8 cellular contexts compared by ENCODE assay signal in genomic region chr10:21278491-21279216, GRCh38.
DNase-seq lines count a peak whose midpoint lies in the region; ATAC-seq and TF ChIP-seq lines count a peak whose summit lies in the region.

No MANE protein-coding gene starts in this region.

- no peak overlapping the region for H3K27ac ChIP-seq in CD8-positive, alpha-beta memory T cell (ENCODE audit: low read depth, low read length)

- H3K36me3 ChIP-seq in CD8-positive, alpha-beta memory T cell (ENCODE audit: insufficient read depth, low read length) = no peaks in the 10 kb centered on the region

- no peak overlapping the region for H3K4me3 ChIP-seq in CD8-positive, alpha-beta memory T cell (ENCODE audit: low read length)

- H3K9me3 Mint-ChIP-seq in CD8-positive, alpha-beta memory T cell = no peaks in the 10 kb centered on the region
- no peaks in the 10 kb centered on the region for H3K9me3 Mint-ChIP-seq in natural killer cell

- H3K4me3 Mint-ChIP-seq in CD8-positive, alpha-beta memory T cell = no peak overlapping the region
- H3K4me3 Mint-ChIP-seq in natural killer cell = no peak overlapping the region

- no peaks in the 10 kb centered on the region for H3K27me3 ChIP-seq in CD8-positive, alpha-beta memory T cell (ENCODE audit: insufficient read depth, low read length, poor library complexity, severe bottlenecking)

- H3K4me1 ChIP-seq in CD8-positive, alpha-beta memory T cell (ENCODE audit: insufficient read depth, low read length) = no peaks in the 10 kb centered on the region

- no peaks in the 10 kb centered on the region for H3K4me1 Mint-ChIP-seq in CD8-positive, alpha-beta memory T cell
- no peaks in the 10 kb centered on the region for H3K4me1 Mint-ChIP-seq in natural killer cell

- peak in 4 of 5 donors; percentile 12 to 61 (median 19) for DNase-seq in CD8-positive, alpha-beta memory T cell
- peak; percentile 90 to 91 for DNase-seq in NOMO-1 (lab: John Stamatoyannopoulos, UW; ENCODE audit: unreplicated experiment in 2 of 2)
- peak; percentile 3 for DNase-seq in activated CD8-positive, alpha-beta memory T cell treated with anti-CD3 and anti-CD28 coated beads, Interleukin-2, amount 50 U/mL, for 1 hour (ENCODE audit: extremely low read depth)
- DNase-seq in erythroblast (lab: John Stamatoyannopoulos, UW) = peak; percentile 83 to 89
- peak; percentile 28 for DNase-seq in natural killer cell
- peak; percentile 85 for DNase-seq in stimulated activated naive CD8-positive, alpha-beta T cell treated with anti-CD3 and anti-CD28 coated beads, Interleukin-15, Interleukin-2, amounts not matched to agents 100 U/mL and 50 U/mL, for 24 hours

- H3K27me3 Mint-ChIP-seq in CD8-positive, alpha-beta memory T cell = peaks cover 2 to 13% of the 10 kb centered on the region in 2 donors
- peaks cover 0 to 6% of the 10 kb centered on the region in 2 donors for H3K27me3 Mint-ChIP-seq in natural killer cell (ENCODE audit: low read depth in 2 of 2)

- TF ChIP-seq POLR2A in erythroblast (IDR thresholded peaks at IDR 0.05; ENCODE audit: low read length) = no peak

- ATAC-seq in GM19328 (IDR thresholded peaks at IDR 0.05; ENCODE audit: unreplicated experiment) (peak; percentile 92), HG03442 (IDR thresholded peaks at IDR 0.05; ENCODE audit: unreplicated experiment) (peak; percentile 89), natural killer cell (no peak)
- ATAC-seq in stimulated activated naive CD8-positive, alpha-beta T cell treated with anti-CD3 and anti-CD28 coated beads, Interleukin-15, Interleukin-2, amounts not matched to agents 100 U/mL and 50 U/mL, for 24 hours = peak; percentile 76

- POLR2A ChIA-PET in CD8-positive, alpha-beta memory T cell (lab: Charles Lee) = no interaction called here

- CTCF ChIA-PET in CD8-positive, alpha-beta memory T cell (lab: Charles Lee) = no interaction called here

- intact Hi-C loops in natural killer cell (cut with micrococcal nuclease) = no loop called here

- H3K36me3 Mint-ChIP-seq in CD8-positive, alpha-beta memory T cell = no peaks in the 10 kb centered on the region
- no peaks in the 10 kb centered on the region for H3K36me3 Mint-ChIP-seq in natural killer cell

- no peaks in the 10 kb centered on the region for H3K9me3 ChIP-seq in CD8-positive, alpha-beta memory T cell (ENCODE audit: low read length)

- TF ChIP-seq CTCF in natural killer cell (IDR thresholded peaks at IDR 0.05) = no peak

- H3K27ac Mint-ChIP-seq in CD8-positive, alpha-beta memory T cell = no peak overlapping the region
- H3K27ac Mint-ChIP-seq in natural killer cell = no peak overlapping the region

Comparison
In these comparisons a context has a peak if more than half of its experiments do, and no peak if none do; other contexts are left out.
1. DNase-seq: peak in every context shown above with its lines; median percentile 90 in NOMO-1; 86 in erythroblast; 85 in stimulated activated naive CD8-positive, alpha-beta T cell treated with anti-CD3 and anti-CD28 coated beads, Interleukin-15, Interleukin-2, amounts not matched to agents 100 U/mL and 50 U/mL, for 24 hours; 28 in natural killer cell; 19 in CD8-positive, alpha-beta memory T cell; 3 in activated CD8-positive, alpha-beta memory T cell treated with anti-CD3 and anti-CD28 coated beads, Interleukin-2, amount 50 U/mL, for 1 hour.
2. ATAC-seq: peak in GM19328 (single experiment), HG03442 (single experiment) and stimulated activated naive CD8-positive, alpha-beta T cell treated with anti-CD3 and anti-CD28 coated beads, Interleukin-15, Interleukin-2, amounts not matched to agents 100 U/mL and 50 U/mL, for 24 hours (single experiment); none in natural killer cell (0 of 3).